1 cellular context compared by ENCODE assay signal in the genomic region with DNA sequence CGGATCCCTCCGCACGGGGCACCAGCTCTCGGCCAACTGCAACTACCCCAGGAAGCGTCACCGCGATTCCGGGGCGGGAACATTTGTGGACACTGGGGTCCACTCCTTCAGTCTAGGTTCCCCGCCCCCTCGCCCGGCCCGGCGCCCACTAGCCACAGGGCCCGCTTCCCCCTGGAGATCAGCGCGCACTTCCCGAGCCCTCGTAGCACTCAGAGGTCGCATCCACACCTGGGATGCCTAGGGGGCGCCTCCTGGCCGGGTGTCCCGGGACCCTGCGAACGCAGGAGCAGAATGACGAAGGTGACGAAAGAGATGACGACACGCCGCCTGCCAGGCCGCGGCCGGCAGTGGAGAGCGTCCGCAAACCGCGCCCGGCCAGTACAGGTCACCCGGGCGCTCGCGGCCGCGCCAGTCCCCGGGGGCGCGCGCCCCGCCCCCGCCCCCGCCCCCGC.
TF ChIP-seq lines count a peak whose summit lies in the region.

No MANE protein-coding gene starts in this region.

TF ChIP-seq in HepG2, 621 proteins besides CTCF, POLR2A, EP300 and RAD21 (continued from another document and continues in another):
- TF ChIP-seq NCOA2 (CRISPR knock-in tag; IDR thresholded peaks at IDR 0.05) (peak; percentile 18; the same call in 1 of the 2 replicates), SOX5 (CRISPR knock-in tag; IDR thresholded peaks at IDR 0.05; ENCODE audit: borderline replicate concordance) (peak; percentile 47; the same call in 1 of the 2 replicates), PITX1 (CRISPR knock-in tag; IDR thresholded peaks at IDR 0.05) (peak; percentile 74), KLF13 (CRISPR knock-in tag; IDR thresholded peaks at IDR 0.05) (0 out of 2 replicates have a peak, but pooled peaks have one; percentile 51), NR2F1 (CRISPR knock-in tag; IDR thresholded peaks at IDR 0.05) (peak in 1 of 2 experiments; percentile 12; a peak in 2 of 4 replicates), SRF (IDR thresholded peaks at IDR 0.05; ENCODE audit: low read depth, low read length) (no peak), ZNF788 (CRISPR knock-in tag; IDR thresholded peaks at IDR 0.05; ENCODE audit: borderline replicate concordance) (peak; percentile 92; the same call in 1 of the 2 replicates), SUZ12 (IDR thresholded peaks at IDR 0.05; ENCODE audit: low read depth, low read length) (no peak), NFIC (IDR thresholded peaks at IDR 0.05; ENCODE audit: low read length) (no peak), MBNL3 (CRISPR knock-in tag; conservative IDR thresholded peaks at IDR 0.05) (no peak), SMAD1 (CRISPR knock-in tag; IDR thresholded peaks at IDR 0.05; ENCODE audit: borderline replicate concordance, low read depth) (peak; percentile 59), FOXA3 (CRISPR knock-in tag; IDR thresholded peaks at IDR 0.05) (peak; percentile 70; the same call in 1 of the 2 replicates), KLF15 (CRISPR knock-in tag; IDR thresholded peaks at IDR 0.05; ENCODE audit: borderline replicate concordance) (peak; percentile 72; the same call in 1 of the 2 replicates), ZNF660 (CRISPR knock-in tag; IDR thresholded peaks at IDR 0.05; ENCODE audit: borderline replicate concordance, low read depth) (no peak), JUND (CRISPR knock-in tag; IDR thresholded peaks at IDR 0.05) (no peak), BRD4 (CRISPR knock-in tag; IDR thresholded peaks at IDR 0.05) (peak; percentile 88), JUNB (CRISPR knock-in tag; IDR thresholded peaks at IDR 0.05; ENCODE audit: borderline replicate concordance) (no peak), ZSCAN29 (CRISPR knock-in tag; conservative IDR thresholded peaks at IDR 0.05) (no peak), SIX1 (CRISPR knock-in tag; IDR thresholded peaks at IDR 0.05; ENCODE audit: borderline replicate concordance) (no peak), ZNF33A (CRISPR knock-in tag; IDR thresholded peaks at IDR 0.05; ENCODE audit: borderline replicate concordance) (no peak), NR3C1 (CRISPR knock-in tag; IDR thresholded peaks at IDR 0.05) (no peak), SP2 (CRISPR knock-in tag; IDR thresholded peaks at IDR 0.05) (0 out of 2 replicates have a peak, but pooled peaks have one; percentile 29), RFX1 (IDR thresholded peaks at IDR 0.05) (no peak), TP53 (CRISPR knock-in tag; conservative IDR thresholded peaks at IDR 0.05) (peak; percentile 64; the same call in 1 of the 2 replicates), HNRNPK (IDR thresholded peaks at IDR 0.05; ENCODE audit: low read depth, low read length, poor library complexity, severe bottlenecking) (peak; percentile 80), ZNF674 (CRISPR knock-in tag; IDR thresholded peaks at IDR 0.05; ENCODE audit: low read depth) (peak; percentile 95), ZNF441 (CRISPR knock-in tag; IDR thresholded peaks at IDR 0.05; ENCODE audit: borderline replicate concordance) (0 out of 2 replicates have a peak, but pooled peaks have one; percentile 37), ZNF44 (CRISPR knock-in tag; IDR thresholded peaks at IDR 0.05) (no peak), SMARCC2 (IDR thresholded peaks at IDR 0.05) (no peak; the same call in 1 of the 2 replicates), NFIB (CRISPR knock-in tag; IDR thresholded peaks at IDR 0.05; ENCODE audit: borderline replicate concordance) (no peak), ZSCAN30 (CRISPR knock-in tag; IDR thresholded peaks at IDR 0.05) (no peak; the same call in 1 of the 2 replicates), RFX5 (IDR thresholded peaks at IDR 0.05; ENCODE audit: low read depth, low read length) (peak; percentile 42; the same call in 1 of the 2 replicates), ATM (IDR thresholded peaks at IDR 0.05; ENCODE audit: borderline replicate concordance) (no peak), ZNF382 (CRISPR knock-in tag; IDR thresholded peaks at IDR 0.05; ENCODE audit: borderline replicate concordance) (no peak), PPARG (CRISPR knock-in tag; conservative IDR thresholded peaks at IDR 0.05) (no peak; the same call in 1 of the 2 replicates), DNMT1 (CRISPR knock-in tag; IDR thresholded peaks at IDR 0.05) (0 out of 2 replicates have a peak, but pooled peaks have one; percentile 79), PAF1 (CRISPR knock-in tag; IDR thresholded peaks at IDR 0.05) (no peak), TGIF2 (CRISPR knock-in tag; IDR thresholded peaks at IDR 0.05) (no peak), MEF2D (CRISPR knock-in tag; IDR thresholded peaks at IDR 0.05) (peak; percentile 22), MTF2 (CRISPR knock-in tag; IDR thresholded peaks at IDR 0.05; ENCODE audit: borderline replicate concordance) (0 out of 2 replicates have a peak, but pooled peaks have one; percentile 56), KDM5A (IDR thresholded peaks at IDR 0.05; ENCODE audit: borderline replicate concordance, low read length) (no peak), GABPB1 (CRISPR knock-in tag; IDR thresholded peaks at IDR 0.05) (peak; percentile 86)
- TF ChIP-seq, protein P1, sequence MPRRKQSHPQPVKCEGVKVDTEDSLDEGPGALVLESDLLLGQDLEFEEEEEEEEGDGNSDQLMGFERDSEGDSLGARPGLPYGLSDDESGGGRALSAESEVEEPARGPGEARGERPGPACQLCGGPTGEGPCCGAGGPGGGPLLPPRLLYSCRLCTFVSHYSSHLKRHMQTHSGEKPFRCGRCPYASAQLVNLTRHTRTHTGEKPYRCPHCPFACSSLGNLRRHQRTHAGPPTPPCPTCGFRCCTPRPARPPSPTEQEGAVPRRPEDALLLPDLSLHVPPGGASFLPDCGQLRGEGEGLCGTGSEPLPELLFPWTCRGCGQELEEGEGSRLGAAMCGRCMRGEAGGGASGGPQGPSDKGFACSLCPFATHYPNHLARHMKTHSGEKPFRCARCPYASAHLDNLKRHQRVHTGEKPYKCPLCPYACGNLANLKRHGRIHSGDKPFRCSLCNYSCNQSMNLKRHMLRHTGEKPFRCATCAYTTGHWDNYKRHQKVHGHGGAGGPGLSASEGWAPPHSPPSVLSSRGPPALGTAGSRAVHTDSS (CRISPR knock-in tag; conservative IDR thresholded peaks at IDR 0.05) = 0 out of 2 replicates have a peak, but pooled peaks have one; percentile 19
- TF ChIP-seq, protein P2, sequence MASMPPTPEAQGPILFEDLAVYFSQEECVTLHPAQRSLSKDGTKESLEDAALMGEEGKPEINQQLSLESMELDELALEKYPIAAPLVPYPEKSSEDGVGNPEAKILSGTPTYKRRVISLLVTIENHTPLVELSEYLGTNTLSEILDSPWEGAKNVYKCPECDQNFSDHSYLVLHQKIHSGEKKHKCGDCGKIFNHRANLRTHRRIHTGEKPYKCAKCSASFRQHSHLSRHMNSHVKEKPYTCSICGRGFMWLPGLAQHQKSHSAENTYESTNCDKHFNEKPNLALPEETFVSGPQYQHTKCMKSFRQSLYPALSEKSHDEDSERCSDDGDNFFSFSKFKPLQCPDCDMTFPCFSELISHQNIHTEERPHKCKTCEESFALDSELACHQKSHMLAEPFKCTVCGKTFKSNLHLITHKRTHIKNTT (CRISPR knock-in tag; IDR thresholded peaks at IDR 0.05) = peak; percentile 31; the same call in 1 of the 2 replicates
- TF ChIP-seq, protein P3, sequence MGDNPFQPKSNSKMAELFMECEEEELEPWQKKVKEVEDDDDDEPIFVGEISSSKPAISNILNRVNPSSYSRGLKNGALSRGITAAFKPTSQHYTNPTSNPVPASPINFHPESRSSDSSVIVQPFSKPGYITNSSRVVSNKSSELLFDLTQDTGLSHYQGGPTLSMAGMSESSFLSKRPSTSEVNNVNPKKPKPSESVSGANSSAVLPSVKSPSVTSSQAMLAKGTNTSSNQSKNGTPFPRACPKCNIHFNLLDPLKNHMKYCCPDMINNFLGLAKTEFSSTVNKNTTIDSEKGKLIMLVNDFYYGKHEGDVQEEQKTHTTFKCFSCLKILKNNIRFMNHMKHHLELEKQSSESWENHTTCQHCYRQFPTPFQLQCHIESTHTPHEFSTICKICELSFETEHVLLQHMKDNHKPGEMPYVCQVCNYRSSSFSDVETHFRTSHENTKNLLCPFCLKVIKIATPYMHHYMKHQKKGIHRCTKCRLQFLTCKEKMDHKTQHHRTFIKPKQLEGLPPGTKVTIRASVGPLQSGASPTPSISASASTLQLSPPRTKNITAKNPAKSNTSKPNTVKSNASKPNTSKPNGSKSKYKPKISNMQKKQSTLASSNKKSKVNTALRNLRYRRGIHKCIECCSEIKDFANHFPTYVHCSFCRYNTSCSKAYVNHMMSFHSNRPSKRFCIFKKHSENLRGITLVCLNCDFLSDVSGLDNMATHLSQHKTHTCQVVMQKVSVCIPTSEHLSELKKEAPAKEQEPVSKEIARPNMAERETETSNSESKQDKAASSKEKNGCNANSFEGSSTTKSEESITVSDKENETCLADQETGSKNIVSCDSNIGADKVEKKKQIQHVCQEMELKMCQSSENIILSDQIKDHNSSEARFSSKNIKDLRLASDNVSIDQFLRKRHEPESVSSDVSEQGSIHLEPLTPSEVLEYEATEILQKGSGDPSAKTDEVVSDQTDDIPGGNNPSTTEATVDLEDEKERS (CRISPR knock-in tag; IDR thresholded peaks at IDR 0.05) = peak; percentile 95
- TF ChIP-seq, protein P4, sequence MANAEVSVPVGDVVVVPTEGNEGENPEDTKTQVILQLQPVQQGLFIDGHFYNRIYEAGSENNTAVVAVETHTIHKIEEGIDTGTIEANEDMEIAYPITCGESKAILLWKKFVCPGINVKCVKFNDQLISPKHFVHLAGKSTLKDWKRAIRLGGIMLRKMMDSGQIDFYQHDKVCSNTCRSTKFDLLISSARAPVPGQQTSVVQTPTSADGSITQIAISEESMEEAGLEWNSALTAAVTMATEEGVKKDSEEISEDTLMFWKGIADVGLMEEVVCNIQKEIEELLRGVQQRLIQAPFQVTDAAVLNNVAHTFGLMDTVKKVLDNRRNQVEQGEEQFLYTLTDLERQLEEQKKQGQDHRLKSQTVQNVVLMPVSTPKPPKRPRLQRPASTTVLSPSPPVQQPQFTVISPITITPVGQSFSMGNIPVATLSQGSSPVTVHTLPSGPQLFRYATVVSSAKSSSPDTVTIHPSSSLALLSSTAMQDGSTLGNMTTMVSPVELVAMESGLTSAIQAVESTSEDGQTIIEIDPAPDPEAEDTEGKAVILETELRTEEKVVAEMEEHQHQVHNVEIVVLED (CRISPR knock-in tag; IDR thresholded peaks at IDR 0.05; ENCODE audit: borderline replicate concordance) = peak; percentile 71; the same call in 1 of the 2 replicates
- TF ChIP-seq, protein P5, sequence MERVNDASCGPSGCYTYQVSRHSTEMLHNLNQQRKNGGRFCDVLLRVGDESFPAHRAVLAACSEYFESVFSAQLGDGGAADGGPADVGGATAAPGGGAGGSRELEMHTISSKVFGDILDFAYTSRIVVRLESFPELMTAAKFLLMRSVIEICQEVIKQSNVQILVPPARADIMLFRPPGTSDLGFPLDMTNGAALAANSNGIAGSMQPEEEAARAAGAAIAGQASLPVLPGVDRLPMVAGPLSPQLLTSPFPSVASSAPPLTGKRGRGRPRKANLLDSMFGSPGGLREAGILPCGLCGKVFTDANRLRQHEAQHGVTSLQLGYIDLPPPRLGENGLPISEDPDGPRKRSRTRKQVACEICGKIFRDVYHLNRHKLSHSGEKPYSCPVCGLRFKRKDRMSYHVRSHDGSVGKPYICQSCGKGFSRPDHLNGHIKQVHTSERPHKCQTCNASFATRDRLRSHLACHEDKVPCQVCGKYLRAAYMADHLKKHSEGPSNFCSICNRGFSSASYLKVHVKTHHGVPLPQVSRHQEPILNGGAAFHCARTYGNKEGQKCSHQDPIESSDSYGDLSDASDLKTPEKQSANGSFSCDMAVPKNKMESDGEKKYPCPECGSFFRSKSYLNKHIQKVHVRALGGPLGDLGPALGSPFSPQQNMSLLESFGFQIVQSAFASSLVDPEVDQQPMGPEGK (CRISPR knock-in tag; IDR thresholded peaks at IDR 0.05) = peak; percentile 84; the same call in 1 of the 2 replicates
- TF ChIP-seq, protein P6, sequence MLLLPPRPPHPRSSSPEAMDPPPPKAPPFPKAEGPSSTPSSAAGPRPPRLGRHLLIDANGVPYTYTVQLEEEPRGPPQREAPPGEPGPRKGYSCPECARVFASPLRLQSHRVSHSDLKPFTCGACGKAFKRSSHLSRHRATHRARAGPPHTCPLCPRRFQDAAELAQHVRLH (CRISPR knock-in tag; IDR thresholded peaks at IDR 0.05; ENCODE audit: borderline replicate concordance, low read depth) = peak; percentile 77
- TF ChIP-seq, protein P7, sequence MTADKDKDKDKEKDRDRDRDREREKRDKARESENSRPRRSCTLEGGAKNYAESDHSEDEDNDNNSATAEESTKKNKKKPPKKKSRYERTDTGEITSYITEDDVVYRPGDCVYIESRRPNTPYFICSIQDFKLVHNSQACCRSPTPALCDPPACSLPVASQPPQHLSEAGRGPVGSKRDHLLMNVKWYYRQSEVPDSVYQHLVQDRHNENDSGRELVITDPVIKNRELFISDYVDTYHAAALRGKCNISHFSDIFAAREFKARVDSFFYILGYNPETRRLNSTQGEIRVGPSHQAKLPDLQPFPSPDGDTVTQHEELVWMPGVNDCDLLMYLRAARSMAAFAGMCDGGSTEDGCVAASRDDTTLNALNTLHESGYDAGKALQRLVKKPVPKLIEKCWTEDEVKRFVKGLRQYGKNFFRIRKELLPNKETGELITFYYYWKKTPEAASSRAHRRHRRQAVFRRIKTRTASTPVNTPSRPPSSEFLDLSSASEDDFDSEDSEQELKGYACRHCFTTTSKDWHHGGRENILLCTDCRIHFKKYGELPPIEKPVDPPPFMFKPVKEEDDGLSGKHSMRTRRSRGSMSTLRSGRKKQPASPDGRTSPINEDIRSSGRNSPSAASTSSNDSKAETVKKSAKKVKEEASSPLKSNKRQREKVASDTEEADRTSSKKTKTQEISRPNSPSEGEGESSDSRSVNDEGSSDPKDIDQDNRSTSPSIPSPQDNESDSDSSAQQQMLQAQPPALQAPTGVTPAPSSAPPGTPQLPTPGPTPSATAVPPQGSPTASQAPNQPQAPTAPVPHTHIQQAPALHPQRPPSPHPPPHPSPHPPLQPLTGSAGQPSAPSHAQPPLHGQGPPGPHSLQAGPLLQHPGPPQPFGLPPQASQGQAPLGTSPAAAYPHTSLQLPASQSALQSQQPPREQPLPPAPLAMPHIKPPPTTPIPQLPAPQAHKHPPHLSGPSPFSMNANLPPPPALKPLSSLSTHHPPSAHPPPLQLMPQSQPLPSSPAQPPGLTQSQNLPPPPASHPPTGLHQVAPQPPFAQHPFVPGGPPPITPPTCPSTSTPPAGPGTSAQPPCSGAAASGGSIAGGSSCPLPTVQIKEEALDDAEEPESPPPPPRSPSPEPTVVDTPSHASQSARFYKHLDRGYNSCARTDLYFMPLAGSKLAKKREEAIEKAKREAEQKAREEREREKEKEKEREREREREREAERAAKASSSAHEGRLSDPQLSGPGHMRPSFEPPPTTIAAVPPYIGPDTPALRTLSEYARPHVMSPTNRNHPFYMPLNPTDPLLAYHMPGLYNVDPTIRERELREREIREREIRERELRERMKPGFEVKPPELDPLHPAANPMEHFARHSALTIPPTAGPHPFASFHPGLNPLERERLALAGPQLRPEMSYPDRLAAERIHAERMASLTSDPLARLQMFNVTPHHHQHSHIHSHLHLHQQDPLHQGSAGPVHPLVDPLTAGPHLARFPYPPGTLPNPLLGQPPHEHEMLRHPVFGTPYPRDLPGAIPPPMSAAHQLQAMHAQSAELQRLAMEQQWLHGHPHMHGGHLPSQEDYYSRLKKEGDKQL (CRISPR knock-in tag; IDR thresholded peaks at IDR 0.05; ENCODE audit: low read depth) = no peak
